1 cellular context compared by ENCODE assay signal in genomic region chr15:36335211-36335610, GRCh38.
TF ChIP-seq lines count a peak whose summit lies in the region.

No MANE protein-coding gene starts in this region.

TF ChIP-seq in HCT116, 20 proteins besides CTCF, POLR2A, EP300 and RAD21 (continued from another document):
- no peak for TF ChIP-seq ZBTB33 (IDR thresholded peaks at IDR 0.05; ENCODE audit: extremely low read depth, insufficient replicate concordance, low read length)
- no peak for TF ChIP-seq SP1 (IDR thresholded peaks at IDR 0.05; ENCODE audit: low read depth)
- no peak for TF ChIP-seq EZH2phosphoT487 (IDR thresholded peaks at IDR 0.05; ENCODE audit: borderline replicate concordance)
- TF ChIP-seq FOSL1 (IDR thresholded peaks at IDR 0.05; ENCODE audit: low read depth) = no peak
- TF ChIP-seq EZH2 (IDR thresholded peaks at IDR 0.05) = no peak
- no peak for TF ChIP-seq CBX3 (IDR thresholded peaks at IDR 0.05; ENCODE audit: low read depth)
- no peak for TF ChIP-seq ATF3 (IDR thresholded peaks at IDR 0.05)
